ENCODE assay signal across 8 cellular contexts in the genomic region with DNA sequence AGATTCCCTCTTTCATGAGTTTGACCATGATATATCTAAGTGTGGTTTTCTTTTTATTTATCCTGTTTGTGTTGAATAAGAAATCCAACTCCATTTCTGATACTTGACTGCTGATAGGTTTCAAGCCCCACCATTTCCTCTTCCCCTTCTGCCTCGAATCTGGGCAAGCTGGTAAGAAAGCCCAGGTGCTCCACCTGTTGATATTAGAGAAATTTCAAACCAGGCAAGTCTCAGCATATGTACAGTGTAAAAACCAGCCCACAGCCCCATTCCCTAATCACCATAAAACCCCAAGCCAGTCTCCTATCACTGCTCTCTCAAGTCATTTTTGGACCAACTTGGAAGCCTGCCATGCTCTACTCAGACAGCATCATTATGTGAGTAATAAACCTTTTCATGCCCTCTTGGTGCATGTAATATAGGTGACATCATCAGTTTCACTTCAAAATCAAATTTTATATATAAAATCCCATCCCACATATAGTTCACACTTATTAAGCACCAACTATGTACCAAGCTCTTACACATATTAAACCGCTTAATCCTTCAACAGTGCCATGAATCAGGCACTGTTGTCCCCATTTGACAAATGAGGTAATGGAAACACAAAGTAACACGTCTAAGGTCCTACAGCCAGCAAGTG. TPM values are rescaled to one million over a fixed set of nuclear protein-coding genes. Genes with fewer than 3 reads are reported as not detected.
DNase-seq lines count a peak whose midpoint lies in the region; ATAC-seq lines count a peak whose summit lies in the region.

No MANE protein-coding gene starts in this region.

- no peak overlapping the region for H3K4me3 Mint-ChIP-seq in IgD-negative memory B cell
- no peak overlapping the region for H3K4me3 Mint-ChIP-seq in activated naive CD8-positive, alpha-beta T cell treated with anti-CD3 and anti-CD28 coated beads, Interleukin-2, amount 50 U/mL, for 24 hours
- H3K4me3 Mint-ChIP-seq in naive thymus-derived CD8-positive, alpha-beta T cell, result no peak overlapping the region
- no peak overlapping the region for H3K4me3 Mint-ChIP-seq in stimulated activated memory B cell treated with anti-CD40 and anti-IgM and Interleukin-4, amounts not matched to agents 10 μg/mL and 1 μg/mL and 100 μg/mL, for 72 hours

- peaks cover 0 to 4% (median 0%) of the 10 kb centered on the region in 3 donors for H3K9me3 Mint-ChIP-seq in IgD-negative memory B cell
- no peaks in the 10 kb centered on the region for H3K9me3 Mint-ChIP-seq in activated naive CD8-positive, alpha-beta T cell treated with anti-CD3 and anti-CD28 coated beads, Interleukin-2, amount 50 U/mL, for 24 hours
- peaks cover 0 to 9% (median 4%) of the 10 kb centered on the region in 9 donors for H3K9me3 Mint-ChIP-seq in naive thymus-derived CD8-positive, alpha-beta T cell
- H3K9me3 Mint-ChIP-seq in stimulated activated memory B cell treated with anti-CD40 and anti-IgM and Interleukin-4, amounts not matched to agents 10 μg/mL and 1 μg/mL and 100 μg/mL, for 72 hours, result no peaks in the 10 kb centered on the region

- H3K27me3 Mint-ChIP-seq in IgD-negative memory B cell, result no peaks in the 10 kb centered on the region
- H3K27me3 Mint-ChIP-seq in activated naive CD8-positive, alpha-beta T cell treated with anti-CD3 and anti-CD28 coated beads, Interleukin-2, amount 50 U/mL, for 24 hours, result no peaks in the 10 kb centered on the region
- no peaks in the 10 kb centered on the region for H3K27me3 Mint-ChIP-seq in naive thymus-derived CD8-positive, alpha-beta T cell
- no peaks in the 10 kb centered on the region for H3K27me3 Mint-ChIP-seq in stimulated activated memory B cell treated with anti-CD40 and anti-IgM and Interleukin-4, amounts not matched to agents 10 μg/mL and 1 μg/mL and 100 μg/mL, for 72 hours

- POLR2A ChIA-PET in naive thymus-derived CD8-positive, alpha-beta T cell (lab: Charles Lee), result no interaction called here

- peaks cover 0 to 8% (median 4%) of the 10 kb centered on the region in 3 donors for H3K4me1 Mint-ChIP-seq in IgD-negative memory B cell
- peaks cover 37% of the 10 kb centered on the region for H3K4me1 Mint-ChIP-seq in activated naive CD8-positive, alpha-beta T cell treated with anti-CD3 and anti-CD28 coated beads, Interleukin-2, amount 50 U/mL, for 24 hours
- H3K4me1 Mint-ChIP-seq in naive thymus-derived CD8-positive, alpha-beta T cell, result peaks cover 29 to 43% (median 41%) of the 10 kb centered on the region in 4 donors
- peaks cover 31% of the 10 kb centered on the region for H3K4me1 Mint-ChIP-seq in stimulated activated memory B cell treated with anti-CD40 and anti-IgM and Interleukin-4, amounts not matched to agents 10 μg/mL and 1 μg/mL and 100 μg/mL, for 72 hours

- peak; percentile 92 for ATAC-seq in activated naive CD8-positive, alpha-beta T cell treated with anti-CD3 and anti-CD28 coated beads, Interleukin-2, amount 50 U/mL, for 24 hours
- ATAC-seq in naive thymus-derived CD8-positive, alpha-beta T cell, result no peak
- ATAC-seq in stimulated activated memory B cell treated with anti-CD40 and anti-IgM and Interleukin-4, amounts not matched to agents 10 μg/mL and 1 μg/mL and 100 μg/mL, for 72 hours, result no peak
- ATAC-seq in GM21381 (IDR thresholded peaks at IDR 0.05; ENCODE audit: unreplicated experiment), result no peak

- H3K27ac Mint-ChIP-seq in IgD-negative memory B cell, result peak overlapping the region in 2 of 3 donors; percentile 4 to 20
- peak overlapping the region; percentile 63 for H3K27ac Mint-ChIP-seq in activated naive CD8-positive, alpha-beta T cell treated with anti-CD3 and anti-CD28 coated beads, Interleukin-2, amount 50 U/mL, for 24 hours
- peak overlapping the region in 7 of 10 donors; percentile 7 to 66 (median 19) for H3K27ac Mint-ChIP-seq in naive thymus-derived CD8-positive, alpha-beta T cell
- H3K27ac Mint-ChIP-seq in stimulated activated memory B cell treated with anti-CD40 and anti-IgM and Interleukin-4, amounts not matched to agents 10 μg/mL and 1 μg/mL and 100 μg/mL, for 72 hours, result no peak overlapping the region

- peaks cover 16% of the 10 kb centered on the region for H3K36me3 Mint-ChIP-seq in IgD-negative memory B cell
- H3K36me3 Mint-ChIP-seq in activated naive CD8-positive, alpha-beta T cell treated with anti-CD3 and anti-CD28 coated beads, Interleukin-2, amount 50 U/mL, for 24 hours (ENCODE audit: low read depth), result peaks cover 68% of the 10 kb centered on the region
- H3K36me3 Mint-ChIP-seq in naive thymus-derived CD8-positive, alpha-beta T cell, result peaks cover 16 to 78% (median 39%) of the 10 kb centered on the region in 3 donors
- peaks cover 76% of the 10 kb centered on the region for H3K36me3 Mint-ChIP-seq in stimulated activated memory B cell treated with anti-CD40 and anti-IgM and Interleukin-4, amounts not matched to agents 10 μg/mL and 1 μg/mL and 100 μg/mL, for 72 hours

- DNase-seq in DMS79 treated with DMSO at 0.1 percent for 48 hours (lab: John Stamatoyannopoulos, UW) (peak; percentile 51), NAMALWA (ENCODE audit: low spot score) (no peak)
- DNase-seq in activated naive CD8-positive, alpha-beta T cell treated with anti-CD3 and anti-CD28 coated beads, Interleukin-2, amount 50 U/mL, for 24 hours, result peak; percentile 32
- DNase-seq in naive thymus-derived CD8-positive, alpha-beta T cell, result no peak
- no peak for DNase-seq in activated CD8-positive, alpha-beta memory T cell treated with anti-CD3 and anti-CD28 coated beads for 24 hours

RNA-seq across cellular contexts. Expression of gene SMAD2, which starts 46.6 kb away (rescaled TPM):
- 57.9 TPM for polyA plus RNA-seq in IgD-negative memory B cell
- total RNA-seq in naive thymus-derived CD8-positive, alpha-beta T cell, result 100 to 1,000 TPM; 137 to 151 TPM
- polyA plus RNA-seq in naive thymus-derived CD8-positive, alpha-beta T cell, result 100 to 1,000 TPM in 1 of 3 donors, 10 to 100 TPM in 2; 78.2 to 116 (median 89.6) TPM

Comparison
In these comparisons a context has a peak if more than half of its experiments do, and no peak if none do; other contexts are left out.
1. DNase-seq: peak in DMS79 treated with DMSO at 0.1 percent for 48 hours (single experiment) and activated naive CD8-positive, alpha-beta T cell treated with anti-CD3 and anti-CD28 coated beads, Interleukin-2, amount 50 U/mL, for 24 hours (single experiment); none in naive thymus-derived CD8-positive, alpha-beta T cell (0 of 10), NAMALWA (single experiment) and activated CD8-positive, alpha-beta memory T cell treated with anti-CD3 and anti-CD28 coated beads for 24 hours (single experiment).